Comparison of ENCODE assay signal across 17 cellular contexts in the genomic region with DNA sequence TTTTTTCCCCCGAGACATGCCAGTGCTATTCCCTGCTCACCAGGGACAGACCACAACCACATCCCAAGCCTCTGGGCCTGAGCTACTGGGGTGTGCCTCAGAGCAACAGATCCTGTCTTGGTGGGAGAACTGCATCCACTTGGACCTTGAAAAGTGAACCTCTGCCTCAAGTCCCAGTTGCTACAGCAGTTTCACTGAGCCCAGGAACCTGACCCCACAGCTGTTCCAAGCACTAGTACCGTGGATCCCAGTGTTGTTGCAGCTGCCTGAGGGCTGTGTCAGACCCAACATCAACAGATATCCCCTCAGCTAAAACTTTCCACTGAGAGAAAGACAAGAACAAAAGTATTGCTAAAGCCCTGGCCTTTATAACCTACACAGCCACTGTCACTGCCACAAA.
A peak's percentile ranks its signal among the peaks of the same experiment; 100 is the strongest.
DNase-seq lines count a peak whose midpoint lies in the region; TF ChIP-seq lines count a peak whose summit lies in the region.
"Had no signal": no experiment of that assay in that cellular context is flagged by ENCODE, and none has a peak within 500 bp of the region (broad histone marks: within the 10 kb centered on the region; RNA-seq: fewer than 3 reads in every experiment).

No MANE protein-coding gene starts in this region.

- DNase-seq in LHCN-M2 (ENCODE audit: low read depth) = peak; percentile 87
- DNase-seq in brain pericyte (ENCODE audit: low read depth, low spot score) = peak; percentile 52
- DNase-seq in osteocyte (ENCODE audit: extremely low spot score, unreplicated experiment) = no peak
- DNase-seq in AML-193 (lab: John Stamatoyannopoulos, UW) = no peak
- no peak for DNase-seq in activated CD4-positive, alpha-beta memory T cell treated with anti-CD3 and anti-CD28 coated beads for 36 hours
- DNase-seq in mucosa of gallbladder (ENCODE audit: low spot score) = no peak
- DNase-seq: 8988T; ACHN; C1 segment of cervical spinal cord; Calu3; CD4-positive, alpha-beta memory T cell; COR-L47; DMS53; DMS79 treated with DMSO at 0.1 percent for 48 hours; GF-D8; H9 had no signal

- intact Hi-C loops in activated CD4-positive, alpha-beta memory T cell treated with anti-CD3 and anti-CD28 coated beads for 36 hours (cut with micrococcal nuclease) = no loop called here

- POLR2A ChIA-PET in activated CD4-positive, alpha-beta memory T cell treated with anti-CD3 and anti-CD28 coated beads for 36 hours (lab: Charles Lee) = no interaction called here

- no peak overlapping the region for H3K4me3 Mint-ChIP-seq in osteocyte (ENCODE audit: unreplicated experiment)
- H3K4me3 Mint-ChIP-seq in activated CD4-positive, alpha-beta memory T cell treated with anti-CD3 and anti-CD28 coated beads for 36 hours = no peak overlapping the region
- H3K4me3 Mint-ChIP-seq: CD4-positive, alpha-beta memory T cell; GM23338; H9 had no signal

- peaks cover 6% of the 10 kb centered on the region for H3K36me3 Mint-ChIP-seq in osteocyte (ENCODE audit: unreplicated experiment)
- no peaks in the 10 kb centered on the region for H3K36me3 Mint-ChIP-seq in activated CD4-positive, alpha-beta memory T cell treated with anti-CD3 and anti-CD28 coated beads for 36 hours
- H3K36me3 Mint-ChIP-seq: CD4-positive, alpha-beta memory T cell had no signal

- peaks cover 18% of the 10 kb centered on the region for H3K4me1 Mint-ChIP-seq in osteocyte (ENCODE audit: unreplicated experiment)
- H3K4me1 Mint-ChIP-seq in activated CD4-positive, alpha-beta memory T cell treated with anti-CD3 and anti-CD28 coated beads for 36 hours (ENCODE audit: low read depth) = no peaks in the 10 kb centered on the region
- H3K4me1 Mint-ChIP-seq: CD4-positive, alpha-beta memory T cell; GM23338; H9 had no signal

- H3K27me3 Mint-ChIP-seq in osteocyte (ENCODE audit: unreplicated experiment) = no peaks in the 10 kb centered on the region
- H3K27me3 Mint-ChIP-seq in activated CD4-positive, alpha-beta memory T cell treated with anti-CD3 and anti-CD28 coated beads for 36 hours = no peaks in the 10 kb centered on the region

- peak overlapping the region; percentile 29 for H3K27ac Mint-ChIP-seq in osteocyte (ENCODE audit: unreplicated experiment)
- H3K27ac Mint-ChIP-seq in activated CD4-positive, alpha-beta memory T cell treated with anti-CD3 and anti-CD28 coated beads for 36 hours = no peak overlapping the region
- H3K27ac Mint-ChIP-seq: CD4-positive, alpha-beta memory T cell; GM23338 had no signal

- TF ChIP-seq CTCF in osteocyte (IDR thresholded peaks at IDR 0.05) = no peak

- H3K9me3 Mint-ChIP-seq in osteocyte (ENCODE audit: unreplicated experiment) = peaks cover 3% of the 10 kb centered on the region
- H3K9me3 Mint-ChIP-seq in activated CD4-positive, alpha-beta memory T cell treated with anti-CD3 and anti-CD28 coated beads for 36 hours = peaks cover 3% of the 10 kb centered on the region
- H3K9me3 Mint-ChIP-seq: GM23338 had no signal

- CTCF ChIA-PET in activated CD4-positive, alpha-beta memory T cell treated with anti-CD3 and anti-CD28 coated beads for 36 hours (lab: Charles Lee) = no interaction called here

Comparison
In these comparisons a context has a peak if more than half of its experiments do, and no peak if none do; other contexts are left out.
1. DNase-seq: peak in LHCN-M2 (single experiment) and brain pericyte (single experiment); none in osteocyte (single experiment), AML-193 (0 of 2), activated CD4-positive, alpha-beta memory T cell treated with anti-CD3 and anti-CD28 coated beads for 36 hours (single experiment) and mucosa of gallbladder (single experiment).